Comparison of ENCODE assay signal across 14 cellular contexts in genomic region chr11:119416606-119417580, GRCh38. TPM values are rescaled to one million over a fixed set of nuclear protein-coding genes. Genes with fewer than 3 reads are reported as not detected.
DNase-seq lines count a peak whose midpoint lies in the region; ATAC-seq and TF ChIP-seq lines count a peak whose summit lies in the region.
"Had no signal": no experiment of that assay in that cellular context is flagged by ENCODE, and none has a peak within 500 bp of the region (broad histone marks: within the 10 kb centered on the region; RNA-seq: fewer than 3 reads in every experiment).

No MANE protein-coding gene starts in this region.

- CTCF ChIA-PET in PC-3 (lab: Charles Lee): interaction anchor here (0.5 kb wide), 1 partner anchor 61 kb away, joined by 3 read pairs; no protein-coding TSS in a partner anchor

- H3K27ac ChIP-seq in PC-3 (ENCODE audit: low read length): peak overlapping the region; percentile 18; the same call in 1 of the 2 replicates
- H3K27ac ChIP-seq in neural progenitor cell: no peak overlapping the region
- H3K27ac ChIP-seq: spleen had no signal

- peak overlapping the region; percentile 78 for H3K27ac Mint-ChIP-seq in neural progenitor cell
- H3K27ac Mint-ChIP-seq: stimulated activated memory B cell treated with anti-CD40 and anti-IgM and Interleukin-4, amounts not matched to agents 10 μg/mL and 1 μg/mL and 100 μg/mL, for 72 hours had no signal

- peak; percentile 80 for DNase-seq in AG20443 (ENCODE audit: low spot score)
- peak; percentile 53 for DNase-seq in PC-3
- DNase-seq in epithelial cell of esophagus (ENCODE audit: low read depth): peak; percentile 27
- DNase-seq in neural progenitor cell (ENCODE audit: low spot score): no peak
- no peak for DNase-seq in NCI-H187 (lab: John Stamatoyannopoulos, UW)
- no peak for DNase-seq in COLO829 (ENCODE audit: low spot score)
- DNase-seq in effector CD4-positive, alpha-beta T cell: no peak
- no peak for DNase-seq in cerebellar nuclear complex (lab: John Stamatoyannopoulos, UW)
- DNase-seq: C1 segment of cervical spinal cord, foreskin melanocyte, KBM-7, spleen had no signal

- no peak overlapping the region for H3K4me3 Mint-ChIP-seq in neural progenitor cell
- H3K4me3 Mint-ChIP-seq: stimulated activated memory B cell treated with anti-CD40 and anti-IgM and Interleukin-4, amounts not matched to agents 10 μg/mL and 1 μg/mL and 100 μg/mL, for 72 hours had no signal

- H3K36me3 ChIP-seq in PC-3 (ENCODE audit: low read depth, low read length): no peaks in the 10 kb centered on the region
- no peaks in the 10 kb centered on the region for H3K36me3 ChIP-seq in neural progenitor cell
- H3K36me3 ChIP-seq: spleen had no signal

- peaks cover 17% of the 10 kb centered on the region for H3K36me3 Mint-ChIP-seq in neural progenitor cell

- H3K27me3 Mint-ChIP-seq in neural progenitor cell (ENCODE audit: insufficient read depth, low read depth): peaks cover 4% of the 10 kb centered on the region

- H3K4me1 Mint-ChIP-seq in neural progenitor cell: peaks cover 16% of the 10 kb centered on the region

- H3K4me1 ChIP-seq in PC-3 (ENCODE audit: insufficient read depth, low read length) (peaks cover 19% of the 10 kb centered on the region), neural progenitor cell (peaks cover 9% of the 10 kb centered on the region)

- peak; percentile 84 for ATAC-seq in PC-3
- ATAC-seq: stimulated activated memory B cell treated with anti-CD40 and anti-IgM and Interleukin-4, amounts not matched to agents 10 μg/mL and 1 μg/mL and 100 μg/mL, for 72 hours had no signal

- TF ChIP-seq CTCF in PC-3 (conservative IDR thresholded peaks at IDR 0.05; ENCODE audit: low read depth, low read length) (no peak), epithelial cell of esophagus (IDR thresholded peaks at IDR 0.05; ENCODE audit: insufficient read depth, low read depth, low read length, missing control alignments) (no peak), neural progenitor cell (IDR thresholded peaks at IDR 0.05) (no peak)

- H3K9ac ChIP-seq in PC-3 (ENCODE audit: low read length) (no peak overlapping the region), neural progenitor cell (no peak overlapping the region)

- H2AFZ ChIP-seq in PC-3 (ENCODE audit: low read length): peak overlapping the region; percentile 35
- no peak overlapping the region for H2AFZ ChIP-seq in neural progenitor cell (replicated peaks)

- POLR2A ChIA-PET in PC-3 (lab: Charles Lee; ENCODE audit: unreplicated experiment): no interaction called here

- H3K9me3 ChIP-seq in PC-3 (ENCODE audit: low read length): no peaks in the 10 kb centered on the region
- H3K9me3 ChIP-seq in neural progenitor cell (ENCODE audit: low read depth): no peaks in the 10 kb centered on the region

- no peaks in the 10 kb centered on the region for H3K9me3 Mint-ChIP-seq in neural progenitor cell

- intact Hi-C loops in PC-3 (cut with micrococcal nuclease): no loop called here

- H4K20me1 ChIP-seq in PC-3 (ENCODE audit: low read length) (no peaks in the 10 kb centered on the region), neural progenitor cell (ENCODE audit: low read depth) (peaks cover 23% of the 10 kb centered on the region)

- H3K4me3 ChIP-seq in PC-3 (ENCODE audit: low read length) (no peak overlapping the region), epithelial cell of esophagus (ENCODE audit: low read length) (no peak overlapping the region), neural progenitor cell (no peak overlapping the region)
- H3K4me3 ChIP-seq: spleen had no signal

- H3F3A ChIP-seq in PC-3 (ENCODE audit: low read length, unreplicated experiment): no peaks in the 10 kb centered on the region
- H3F3A ChIP-seq in neural progenitor cell (ENCODE audit: low read depth): peaks cover 6% of the 10 kb centered on the region

- H3K9me2 ChIP-seq in PC-3 (replicated peaks; ENCODE audit: low read length): no peaks in the 10 kb centered on the region

- H3K79me2 ChIP-seq in PC-3 (ENCODE audit: low read length) (no peaks in the 10 kb centered on the region), neural progenitor cell (ENCODE audit: low read depth) (peaks cover 19% of the 10 kb centered on the region)

- no TSS peak for BruUV-seq in PC-3 (replicated peaks; lab: Mats Ljungman, UMichigan)

- no peaks in the 10 kb centered on the region for H3K27me3 ChIP-seq in PC-3 (ENCODE audit: low read length)
- H3K27me3 ChIP-seq in neural progenitor cell: no peaks in the 10 kb centered on the region

- H3K4me2 ChIP-seq in PC-3 (ENCODE audit: low read length) (peak overlapping the region; percentile 29; the same call in 1 of the 2 replicates), neural progenitor cell (no peak overlapping the region)

RNA-seq across cellular contexts. Expression of gene THY1, which starts 6.1 kb away (rescaled TPM):
- total RNA-seq in PC-3 (2014; rRNA removed): not detected in 2 replicates
- 49.2 and 93.9 TPM in 2 replicates for total RNA-seq in neural progenitor cell (ENCODE audit: low replicate concordance)
- total RNA-seq: NCI-H460 had no signal

RNA-seq across cellular contexts. Expression of gene USP2, which starts 35.4 kb away (rescaled TPM):
- total RNA-seq in PC-3 (2014; rRNA removed) (0.92 and 1.8 TPM in 2 replicates), neural progenitor cell (ENCODE audit: low replicate concordance) (2.1 and 2.6 TPM in 2 replicates)

Comparison
In these comparisons a context has a peak if more than half of its experiments do, and no peak if none do; other contexts are left out.
1. DNase-seq: peak in AG20443 (single experiment), PC-3 (single experiment) and epithelial cell of esophagus (single experiment); none in neural progenitor cell (single experiment), NCI-H187 (0 of 2), COLO829 (single experiment), effector CD4-positive, alpha-beta T cell (single experiment) and cerebellar nuclear complex (0 of 2).
2. RNA of gene THY1, which starts 6.1 kb away (total RNA-seq): 49.2 to 93.9 TPM in neural progenitor cell; not detected in PC-3; every median in the first group is over 10 times any median in the second.